ENCODE assay signal across 12 cellular contexts in genomic region chr18:9091066-9091476, GRCh38. TPM values are rescaled to one million over a fixed set of nuclear protein-coding genes. Genes with fewer than 3 reads are reported as not detected.
DNase-seq lines count a peak whose midpoint lies in the region; ATAC-seq lines count a peak whose summit lies in the region.
"Had no signal": no experiment of that assay in that cellular context is flagged by ENCODE, and none has a peak within 500 bp of the region (broad histone marks: within the 10 kb centered on the region; RNA-seq: fewer than 3 reads in every experiment).

No MANE protein-coding gene starts in this region.

- peak; percentile 43 for DNase-seq in stimulated activated CD4-positive, alpha-beta T cell treated with anti-CD3 and anti-CD28 coated beads, Interleukin-15, amount 100 ng/mL, for 24 hours
- DNase-seq in stimulated activated CD4-positive, alpha-beta T cell treated with anti-CD3 and anti-CD28 coated beads, Interleukin-4, amount 100 ng/mL, for 1 hour: no peak
- DNase-seq in activated CD4-positive, alpha-beta memory T cell treated with anti-CD3 and anti-CD28 coated beads for 36 hours: peak; percentile 74
- DNase-seq in central memory CD4-positive, alpha-beta T cell: peak; percentile 85
- DNase-seq: NCI-H1092 treated with DMSO at 0.1 percent for 48 hours; NK-92 treated with Interleukin-12 subunit alpha and Interleukin-12 subunit beta, amount 100 ng/mL, for 24 hours; SHP77; WERI-Rb-1 had no signal

- H3K36me3 Mint-ChIP-seq in activated CD4-positive, alpha-beta memory T cell treated with anti-CD3 and anti-CD28 coated beads for 36 hours: peaks cover 35% of the 10 kb centered on the region
- no peaks in the 10 kb centered on the region for H3K36me3 Mint-ChIP-seq in stimulated activated naive CD8-positive, alpha-beta T cell treated with anti-CD3 and anti-CD28 coated beads, Interleukin-15, Interleukin-2, amounts not matched to agents 100 ng/mL and 50 ng/mL, for 24 hours (ENCODE audit: low read depth)

- POLR2A ChIA-PET in activated CD4-positive, alpha-beta memory T cell treated with anti-CD3 and anti-CD28 coated beads for 36 hours (lab: Charles Lee): interaction anchor here (0.6 to 8.4 kb wide), 10 partner anchors 8 to 53 kb away, joined by 3 to 149 read pairs (median 18); partner anchors contain the start of genes ANKRD12 and NDUFV2

- no peaks in the 10 kb centered on the region for H3K27me3 Mint-ChIP-seq in activated CD4-positive, alpha-beta memory T cell treated with anti-CD3 and anti-CD28 coated beads for 36 hours
- no peaks in the 10 kb centered on the region for H3K27me3 Mint-ChIP-seq in stimulated activated naive CD8-positive, alpha-beta T cell treated with anti-CD3 and anti-CD28 coated beads, Interleukin-15, Interleukin-2, amounts not matched to agents 100 ng/mL and 50 ng/mL, for 24 hours

- H3K27ac Mint-ChIP-seq in activated CD4-positive, alpha-beta memory T cell treated with anti-CD3 and anti-CD28 coated beads for 36 hours: peak overlapping the region; percentile 100
- peak overlapping the region; percentile 96 for H3K27ac Mint-ChIP-seq in stimulated activated naive CD8-positive, alpha-beta T cell treated with anti-CD3 and anti-CD28 coated beads, Interleukin-15, Interleukin-2, amounts not matched to agents 100 ng/mL and 50 ng/mL, for 24 hours

- H3K4me1 Mint-ChIP-seq in activated CD4-positive, alpha-beta memory T cell treated with anti-CD3 and anti-CD28 coated beads for 36 hours (ENCODE audit: low read depth): peaks cover 84% of the 10 kb centered on the region
- peaks cover 81% of the 10 kb centered on the region for H3K4me1 Mint-ChIP-seq in stimulated activated naive CD8-positive, alpha-beta T cell treated with anti-CD3 and anti-CD28 coated beads, Interleukin-15, Interleukin-2, amounts not matched to agents 100 ng/mL and 50 ng/mL, for 24 hours (ENCODE audit: low read depth)

- H3K4me3 Mint-ChIP-seq in activated CD4-positive, alpha-beta memory T cell treated with anti-CD3 and anti-CD28 coated beads for 36 hours: peak overlapping the region; percentile 96
- H3K4me3 Mint-ChIP-seq in stimulated activated naive CD8-positive, alpha-beta T cell treated with anti-CD3 and anti-CD28 coated beads, Interleukin-15, Interleukin-2, amounts not matched to agents 100 ng/mL and 50 ng/mL, for 24 hours: peak overlapping the region; percentile 78

- CTCF ChIA-PET in activated CD4-positive, alpha-beta memory T cell treated with anti-CD3 and anti-CD28 coated beads for 36 hours (lab: Charles Lee): interaction anchor here (0.7 to 2.2 kb wide), 3 partner anchors 8 to 120 kb away, joined by 3 to 11 read pairs (median 4); partner anchors contain the start of gene NDUFV2

- intact Hi-C loops in activated CD4-positive, alpha-beta memory T cell treated with anti-CD3 and anti-CD28 coated beads for 36 hours (cut with micrococcal nuclease): loop anchor here (1.0 to 10.0 kb wide), 6 partner anchors 8 to 824 kb away; partner anchors contain the start of genes NDUFV2 and VAPA

- peaks cover 4% of the 10 kb centered on the region for H3K9me3 Mint-ChIP-seq in activated CD4-positive, alpha-beta memory T cell treated with anti-CD3 and anti-CD28 coated beads for 36 hours
- peaks cover under 1% of the 10 kb centered on the region for H3K9me3 Mint-ChIP-seq in stimulated activated naive CD8-positive, alpha-beta T cell treated with anti-CD3 and anti-CD28 coated beads, Interleukin-15, Interleukin-2, amounts not matched to agents 100 ng/mL and 50 ng/mL, for 24 hours

- ATAC-seq in HG03354 (IDR thresholded peaks at IDR 0.05; ENCODE audit: poor library complexity, severe bottlenecking, unreplicated experiment) (no peak), HG02678 (IDR thresholded peaks at IDR 0.05; ENCODE audit: unreplicated experiment) (no peak), HG02588 (IDR thresholded peaks at IDR 0.05; ENCODE audit: unreplicated experiment) (no peak)

RNA-seq across cellular contexts. Expression of gene NDUFV2, which starts 11.4 kb away (rescaled TPM):
- 100 to 1,000 TPM; 535 to 552 TPM for total RNA-seq in activated CD4-positive, alpha-beta memory T cell treated with anti-CD3 and anti-CD28 coated beads for 36 hours

RNA-seq across cellular contexts. Expression of gene ANKRD12, which starts 45.5 kb away (rescaled TPM):
- 10 to 100 TPM; 77.8 to 83.9 TPM for total RNA-seq in activated CD4-positive, alpha-beta memory T cell treated with anti-CD3 and anti-CD28 coated beads for 36 hours
